ENCODE assay signal across 13 cellular contexts in genomic region chr20:24872291-24873014, GRCh38.
DNase-seq lines count a peak whose midpoint lies in the region; ATAC-seq and TF ChIP-seq lines count a peak whose summit lies in the region.
"Had no signal": no experiment of that assay in that cellular context is flagged by ENCODE, and none has a peak within 500 bp of the region (broad histone marks: within the 10 kb centered on the region; RNA-seq: fewer than 3 reads in every experiment).

No MANE protein-coding gene starts in this region.

- no peak overlapping the region for H3K27ac Mint-ChIP-seq in neural progenitor cell
- H3K27ac Mint-ChIP-seq: memory B cell; T-helper 2 cell treated with Interferon-gamma antibody and Interleukin-4, amounts not matched to agents 5 μg/mL and 100 μg/mL, for 36 hours had no signal

- no peaks in the 10 kb centered on the region for H3K36me3 ChIP-seq in Panc1 (ENCODE audit: control insufficient read depth, insufficient read depth, low read length)
- H3K36me3 ChIP-seq in neural progenitor cell: no peaks in the 10 kb centered on the region
- H3K36me3 ChIP-seq: heart right ventricle had no signal

- BruUV-seq in Panc1 (replicated peaks; lab: Mats Ljungman, UMichigan): no TSS peak

- H3K36me3 Mint-ChIP-seq in neural progenitor cell: no peaks in the 10 kb centered on the region
- H3K36me3 Mint-ChIP-seq: memory B cell had no signal

- CTCF ChIA-PET in Panc1 (lab: Charles Lee): no interaction called here

- H3K4me1 ChIP-seq in Panc1 (ENCODE audit: control insufficient read depth, insufficient read depth, low read length): no peaks in the 10 kb centered on the region
- no peaks in the 10 kb centered on the region for H3K4me1 ChIP-seq in neural progenitor cell
- H3K4me1 ChIP-seq: heart right ventricle had no signal

- in situ Hi-C loops in Panc1 (cut with HindIII; ENCODE audit: low pct_unique_long_range_greater_than_20kb, low sequenced_read_pairs): no loop called here

- H3K27ac ChIP-seq in Panc1 (ENCODE audit: low read length) (no peak overlapping the region), neural progenitor cell (no peak overlapping the region)
- H3K27ac ChIP-seq: heart right ventricle had no signal

- DNase-seq in DMS153 (lab: John Stamatoyannopoulos, UW) (peak; percentile 13), Panc1 (ENCODE audit: low read depth, low spot score) (no peak), activated gamma-delta T cell treated with Interleukin-2 at 50 U/mL for 16 hours (no peak), HuH-7 (ENCODE audit: low spot score) (no peak), posterior vena cava (ENCODE audit: low spot score) (no peak), neural progenitor cell (ENCODE audit: low spot score) (no peak)
- DNase-seq: activated CD8-positive, alpha-beta memory T cell treated with anti-CD3 and anti-CD28 coated beads, Interleukin-2, amount 50 U/mL, for 48 hours; effector CD8-positive, alpha-beta T cell; heart right ventricle had no signal

- no peaks in the 10 kb centered on the region for H4K20me1 ChIP-seq in neural progenitor cell (ENCODE audit: low read depth)

- no peak overlapping the region for H2AFZ ChIP-seq in neural progenitor cell (replicated peaks)

- ATAC-seq in GM19043 (IDR thresholded peaks at IDR 0.05; ENCODE audit: low read depth, unreplicated experiment) (peak; percentile 40), HG03457 (IDR thresholded peaks at IDR 0.05; ENCODE audit: unreplicated experiment) (peak; percentile 49), Panc1 (0 out of 2 replicates have a peak, but pooled peaks have one; percentile 30)

- no peak overlapping the region for H3K4me2 ChIP-seq in neural progenitor cell

- peaks cover 17% of the 10 kb centered on the region for H3K4me1 Mint-ChIP-seq in neural progenitor cell
- H3K4me1 Mint-ChIP-seq: memory B cell had no signal

- intact Hi-C loops in Panc1 (cut with micrococcal nuclease; ENCODE audit: unreplicated experiment): no loop called here
- intact Hi-C loops in posterior vena cava (cut with DNase I): no loop called here

- POLR2A ChIA-PET in Panc1 (lab: Charles Lee): no interaction called here

- no peak overlapping the region for H3K4me3 Mint-ChIP-seq in neural progenitor cell
- H3K4me3 Mint-ChIP-seq: memory B cell; T-helper 2 cell treated with Interferon-gamma antibody and Interleukin-4, amounts not matched to agents 5 μg/mL and 100 μg/mL, for 36 hours had no signal

- H3K27me3 Mint-ChIP-seq in neural progenitor cell (ENCODE audit: insufficient read depth, low read depth): peaks cover 2% of the 10 kb centered on the region

- H3K27me3 ChIP-seq in Panc1 (ENCODE audit: control insufficient read depth, insufficient read depth, low read length) (no peaks in the 10 kb centered on the region), neural progenitor cell (no peaks in the 10 kb centered on the region)

- H3K4me3 ChIP-seq in Panc1 (ENCODE audit: low read depth in 2 of 2, low read length in 2 of 2) (no peak overlapping the region), neural progenitor cell (no peak overlapping the region)
- H3K4me3 ChIP-seq: heart right ventricle had no signal

- TF ChIP-seq CTCF in Panc1 (IDR thresholded peaks at IDR 0.05) (no peak), neural progenitor cell (IDR thresholded peaks at IDR 0.05) (no peak)

- no peaks in the 10 kb centered on the region for H3K79me2 ChIP-seq in neural progenitor cell (ENCODE audit: low read depth)

- no peak overlapping the region for H3K9ac ChIP-seq in neural progenitor cell

- H3K9me3 Mint-ChIP-seq in neural progenitor cell: no peaks in the 10 kb centered on the region
- H3K9me3 Mint-ChIP-seq: memory B cell; T-helper 2 cell treated with Interferon-gamma antibody and Interleukin-4, amounts not matched to agents 5 μg/mL and 100 μg/mL, for 36 hours had no signal

- H3F3A ChIP-seq in neural progenitor cell (ENCODE audit: low read depth): no peaks in the 10 kb centered on the region

- H3K9me3 ChIP-seq in Panc1 (ENCODE audit: control insufficient read depth, insufficient read depth, low read depth, low read length) (no peaks in the 10 kb centered on the region), neural progenitor cell (ENCODE audit: low read depth) (no peaks in the 10 kb centered on the region)
- H3K9me3 ChIP-seq: heart right ventricle had no signal
